In genomic region chr10:32980558-32981468, GRCh38 we compare ENCODE assay signal across 8 cellular contexts. TPM values are rescaled to one million over a fixed set of nuclear protein-coding genes. Genes with fewer than 3 reads are reported as not detected.
DNase-seq lines count a peak whose midpoint lies in the region; ATAC-seq and TF ChIP-seq lines count a peak whose summit lies in the region.

No MANE protein-coding gene starts in this region.

- ATAC-seq in HG02798 (IDR thresholded peaks at IDR 0.05; ENCODE audit: poor library complexity, unreplicated experiment) (peak; percentile 96), aorta (ENCODE audit: low FRiP score) (peak; percentile 94)

- H3K4me3 ChIP-seq in GM12875 (ENCODE audit: low read depth, low read length) = peak overlapping the region; percentile 62
- H3K4me3 ChIP-seq in hepatocyte = peak overlapping the region; percentile 15
- peak overlapping the region; percentile 83 for H3K4me3 ChIP-seq in rectal smooth muscle tissue (ENCODE audit: low read length)
- peak overlapping the region; percentile 32 to 51 for H3K4me3 ChIP-seq in aorta (ENCODE audit: low read length in 2 of 2)

- H3K36me3 ChIP-seq in hepatocyte (replicated peaks; ENCODE audit: insufficient read depth, low read depth) (no peaks in the 10 kb centered on the region), rectal smooth muscle tissue (ENCODE audit: control insufficient read depth, insufficient read depth, low read length) (no peaks in the 10 kb centered on the region), aorta (ENCODE audit: control insufficient read depth in 1 of 2, insufficient read depth in 2 of 2, low read length in 1 of 2) (no peaks in the 10 kb centered on the region)

- H3K27ac Mint-ChIP-seq in T-helper 1 cell treated with Interleukin-12 subunit alpha and Interleukin-12 subunit beta and Interleukin-4 antibody, amounts not matched to agents 30 μg/mL and 1 μg/mL, for 36 hours = peak overlapping the region; percentile 80

- peak overlapping the region; percentile 79 for H2AFZ ChIP-seq in hepatocyte

- H3K9me3 Mint-ChIP-seq in T-helper 1 cell treated with Interleukin-12 subunit alpha and Interleukin-12 subunit beta and Interleukin-4 antibody, amounts not matched to agents 30 μg/mL and 1 μg/mL, for 36 hours = no peaks in the 10 kb centered on the region

- TF ChIP-seq CTCF in GM12875 (IDR thresholded peaks at IDR 0.05; ENCODE audit: borderline replicate concordance, insufficient read depth, low read depth, low read length) = 0 out of 2 replicates have a peak, but pooled peaks have one; percentile 3
- TF ChIP-seq CTCF in hepatocyte (IDR thresholded peaks at IDR 0.05; ENCODE audit: poor library complexity) = no peak

- H3K79me2 ChIP-seq in hepatocyte = no peaks in the 10 kb centered on the region

- H3K4me1 ChIP-seq in hepatocyte (ENCODE audit: insufficient read depth) (peaks cover 23% of the 10 kb centered on the region), rectal smooth muscle tissue (ENCODE audit: control insufficient read depth, insufficient read depth, low read length) (peaks cover 6% of the 10 kb centered on the region), aorta (ENCODE audit: control insufficient read depth in 1 of 2, insufficient read depth in 2 of 2, low read length in 2 of 2) (no peaks in the 10 kb centered on the region)

- H3K4me3 Mint-ChIP-seq in T-helper 1 cell treated with Interleukin-12 subunit alpha and Interleukin-12 subunit beta and Interleukin-4 antibody, amounts not matched to agents 30 μg/mL and 1 μg/mL, for 36 hours = peak overlapping the region; percentile 86

- H3K36me3 Mint-ChIP-seq in T-helper 1 cell treated with Interleukin-12 subunit alpha and Interleukin-12 subunit beta and Interleukin-4 antibody, amounts not matched to agents 30 μg/mL and 1 μg/mL, for 36 hours (ENCODE audit: low read depth) = no peaks in the 10 kb centered on the region

- DNase-seq in NCI-H1436 (lab: John Stamatoyannopoulos, UW) (peak; percentile 86), hepatocyte (ENCODE audit: low spot score) (peak; percentile 96), aorta (peak; percentile 96 to 97)

- no peaks in the 10 kb centered on the region for H3K9me2 ChIP-seq in hepatocyte (replicated peaks; ENCODE audit: insufficient read depth)

- WGBS in hepatocyte (ENCODE audit: low lambda C conversion rate, missing lambda C conversion rate) = 16% methylated on average over 37 of the region's 38 CpGs
- WGBS in aorta, 2 donors = 12 to 13% methylated on average over 38 of the region's 38 CpGs

- H3K4me2 ChIP-seq in hepatocyte = peak overlapping the region; percentile 70

- no peaks in the 10 kb centered on the region for H3K27me3 Mint-ChIP-seq in T-helper 1 cell treated with Interleukin-12 subunit alpha and Interleukin-12 subunit beta and Interleukin-4 antibody, amounts not matched to agents 30 μg/mL and 1 μg/mL, for 36 hours (ENCODE audit: low read depth)

- peak overlapping the region; percentile 57 for H3K9ac ChIP-seq in rectal smooth muscle tissue (ENCODE audit: low read length)

- H3K27ac ChIP-seq in angular gyrus (ENCODE audit: low read depth, low read length) (peak overlapping the region; percentile 93), hepatocyte (peak overlapping the region; percentile 98), rectal smooth muscle tissue (ENCODE audit: low read depth, low read length) (peak overlapping the region; percentile 96), aorta (ENCODE audit: low read depth in 1 of 2, low read length in 2 of 2) (peak overlapping the region; percentile 72 to 100)

- H3K27me3 ChIP-seq in hepatocyte = no peaks in the 10 kb centered on the region
- H3K27me3 ChIP-seq in rectal smooth muscle tissue (ENCODE audit: control insufficient read depth, insufficient read depth, low read length) = no peaks in the 10 kb centered on the region
- no peaks in the 10 kb centered on the region for H3K27me3 ChIP-seq in aorta (ENCODE audit: control insufficient read depth in 1 of 2, insufficient read depth in 2 of 2, low read length in 1 of 2)

- H3K9me3 ChIP-seq in hepatocyte (ENCODE audit: low read depth) = no peaks in the 10 kb centered on the region
- H3K9me3 ChIP-seq in aorta (ENCODE audit: control insufficient read depth, low read length) = no peaks in the 10 kb centered on the region

- intact Hi-C loops in aorta (cut with DNase I) = loop anchor here (1.0 to 2.0 kb wide), 4 partner anchors 18 to 24 kb away; partner anchors contain the start of gene ITGB1 (in 1 of the 2)

- peaks cover 22% of the 10 kb centered on the region for H3K4me1 Mint-ChIP-seq in T-helper 1 cell treated with Interleukin-12 subunit alpha and Interleukin-12 subunit beta and Interleukin-4 antibody, amounts not matched to agents 30 μg/mL and 1 μg/mL, for 36 hours (ENCODE audit: low read depth)

- no peaks in the 10 kb centered on the region for H4K20me1 ChIP-seq in hepatocyte (ENCODE audit: insufficient read depth, poor library complexity, severe bottlenecking)

RNA-seq across cellular contexts. Expression of gene ITGB1, which starts 22.8 kb away (rescaled TPM):
- total RNA-seq in hepatocyte (552 and 564 TPM in 2 replicates), aorta (1,000 to 10,000 TPM in 1 of 2 donors, 100 to 1,000 TPM in 1; 870 to 1,426 TPM)
- polyA plus RNA-seq in hepatocyte (291 and 292 TPM in 2 replicates), aorta (100 to 1,000 TPM; 678 to 697 TPM)

Comparison
In these comparisons a context has a peak if more than half of its experiments do, and no peak if none do; other contexts are left out.
1. Peak in every context shown above with its lines: DNase-seq, ATAC-seq, H3K4me3 ChIP-seq and H3K27ac ChIP-seq.
2. H3K4me3 ChIP-seq: peak in every context shown above with its lines; median percentile 83 in rectal smooth muscle tissue; 62 in GM12875; 42 in aorta; 15 in hepatocyte.